16 cellular contexts compared by ENCODE assay signal in the genomic region with DNA sequence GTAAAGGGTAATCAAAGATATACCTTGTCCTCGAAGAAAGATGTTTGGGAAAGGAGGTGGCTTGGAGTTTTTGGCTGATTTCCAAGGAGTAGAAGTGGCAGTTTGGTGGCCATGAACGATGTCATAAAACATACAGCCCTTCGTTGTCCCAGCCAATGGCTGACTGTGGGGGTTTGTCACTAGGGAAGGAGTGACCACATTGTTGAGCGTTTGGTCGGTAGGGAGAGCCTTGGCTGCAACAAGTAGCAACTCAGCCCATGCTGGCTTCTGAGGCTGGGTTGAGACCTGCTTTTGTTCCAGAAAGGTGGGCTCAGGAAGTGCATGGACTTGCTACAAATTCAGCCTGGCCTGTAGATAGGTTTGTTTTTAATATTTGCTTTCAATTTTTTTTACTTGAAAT.
DNase-seq lines count a peak whose midpoint lies in the region; TF ChIP-seq lines count a peak whose summit lies in the region.
"Had no signal": no experiment of that assay in that cellular context is flagged by ENCODE, and none has a peak within 500 bp of the region (broad histone marks: within the 10 kb centered on the region; RNA-seq: fewer than 3 reads in every experiment).

No MANE protein-coding gene starts in this region.

- no peak overlapping the region for H3K4me3 Mint-ChIP-seq in endodermal cell
- H3K4me3 Mint-ChIP-seq: B cell; CD8-positive, alpha-beta T cell; HFFc6 had no signal

- H3K9ac ChIP-seq in endodermal cell (ENCODE audit: extremely low read depth, low read length, poor library complexity, severe bottlenecking) = no peak overlapping the region
- H3K9ac ChIP-seq: BLaER1 treated with 17β-estradiol and CSF1 and Interleukin-3, amounts not matched to agents 10 nM and 100 nM; GM23248 had no signal

- H3K36me3 Mint-ChIP-seq in endodermal cell (ENCODE audit: low read depth) = no peaks in the 10 kb centered on the region
- H3K36me3 Mint-ChIP-seq: CD8-positive, alpha-beta T cell had no signal

- intact Hi-C loops in left ventricle myocardium inferior (cut with micrococcal nuclease) = no loop called here
- intact Hi-C loops in dorsolateral prefrontal cortex (cut with DNase I) = no loop called here

- no peaks in the 10 kb centered on the region for H3K4me1 ChIP-seq in right atrium auricular region
- no peaks in the 10 kb centered on the region for H3K4me1 ChIP-seq in left ventricle myocardium inferior
- no peaks in the 10 kb centered on the region for H3K4me1 ChIP-seq in endodermal cell (ENCODE audit: control insufficient read depth, insufficient read depth, low read length)

- H3K4me3 ChIP-seq in right atrium auricular region (no peak overlapping the region), left ventricle myocardium inferior (no peak overlapping the region), endodermal cell (ENCODE audit: low read length) (no peak overlapping the region), dorsolateral prefrontal cortex (no peak overlapping the region)
- H3K4me3 ChIP-seq: BLaER1 treated with 17β-estradiol and CSF1 and Interleukin-3, amounts not matched to agents 10 nM and 100 nM; GM23248 had no signal

- WGBS in endodermal cell (ENCODE audit: insufficient coverage in 1 of 2, insufficient read length in 1 of 2), 2 experiments = 78 to 84% methylated on average over 5 of the region's 5 CpGs

- H3K9me3 ChIP-seq in right atrium auricular region = no peaks in the 10 kb centered on the region
- no peaks in the 10 kb centered on the region for H3K9me3 ChIP-seq in left ventricle myocardium inferior (replicated peaks)
- H3K9me3 ChIP-seq in endodermal cell (ENCODE audit: control insufficient read depth, low read length) = no peaks in the 10 kb centered on the region

- peaks cover 4% of the 10 kb centered on the region for H3K27me3 Mint-ChIP-seq in endodermal cell (ENCODE audit: insufficient read depth)

- DNase-seq in NCI-H748 (lab: John Stamatoyannopoulos, UW; ENCODE audit: unreplicated experiment) = peak; percentile 18
- no peak for DNase-seq in NCI-H748 treated with DMSO at 0.1 percent for 48 hours (lab: John Stamatoyannopoulos, UW)
- DNase-seq in right atrium auricular region (ENCODE audit: low spot score) = peak; percentile 36
- no peak for DNase-seq in left ventricle myocardium inferior
- peak; percentile 27 for DNase-seq in endodermal cell
- DNase-seq in dorsolateral prefrontal cortex = no peak
- DNase-seq: CD8-positive, alpha-beta T cell; DMS 273 treated with DMSO at 0.1 percent for 48 hours; DMS79; GDM1; GM23248; HCEC 1CT; HFFc6 had no signal

- H3K27ac Mint-ChIP-seq in endodermal cell = no peak overlapping the region
- H3K27ac Mint-ChIP-seq: B cell; CD8-positive, alpha-beta T cell; HFFc6 had no signal

- no peaks in the 10 kb centered on the region for H3K27me3 ChIP-seq in right atrium auricular region
- no peaks in the 10 kb centered on the region for H3K27me3 ChIP-seq in left ventricle myocardium inferior (ENCODE audit: low read depth)
- no peaks in the 10 kb centered on the region for H3K27me3 ChIP-seq in endodermal cell (ENCODE audit: control insufficient read depth, insufficient read depth, low read length, poor library complexity, severe bottlenecking)
- H3K27me3 ChIP-seq in dorsolateral prefrontal cortex = peaks cover 0 to 4% (median 0%) of the 10 kb centered on the region in 45 donors
- H3K27me3 ChIP-seq: BLaER1 treated with 17β-estradiol and CSF1 and Interleukin-3, amounts not matched to agents 10 nM and 100 nM had no signal

- H3K9me3 Mint-ChIP-seq in endodermal cell = no peaks in the 10 kb centered on the region
- H3K9me3 Mint-ChIP-seq: CD8-positive, alpha-beta T cell; HFFc6 had no signal

- H3K27ac ChIP-seq in right atrium auricular region (no peak overlapping the region), left ventricle myocardium inferior (replicated peaks) (no peak overlapping the region), endodermal cell (ENCODE audit: low read depth, low read length) (no peak overlapping the region), dorsolateral prefrontal cortex (no peak overlapping the region)
- H3K27ac ChIP-seq: BLaER1 treated with 17β-estradiol and CSF1 and Interleukin-3, amounts not matched to agents 10 nM and 100 nM; GM23248; HL-60 had no signal

- H3K36me3 ChIP-seq in right atrium auricular region = no peaks in the 10 kb centered on the region
- no peaks in the 10 kb centered on the region for H3K36me3 ChIP-seq in left ventricle myocardium inferior
- H3K36me3 ChIP-seq in endodermal cell (ENCODE audit: control insufficient read depth, insufficient read depth, low read length) = no peaks in the 10 kb centered on the region

- no peaks in the 10 kb centered on the region for H3K4me1 Mint-ChIP-seq in endodermal cell
- H3K4me1 Mint-ChIP-seq: B cell had no signal

- TF ChIP-seq CTCF in right atrium auricular region (IDR thresholded peaks at IDR 0.05) (no peak), left ventricle myocardium inferior (IDR thresholded peaks at IDR 0.05; ENCODE audit: borderline replicate concordance) (no peak), endodermal cell (conservative IDR thresholded peaks at IDR 0.05) (no peak), dorsolateral prefrontal cortex (IDR thresholded peaks at IDR 0.05 in 54 of 56, conservative IDR thresholded peaks at IDR 0.05 in 2 of 56; ENCODE audit: low read depth in 1 of 56, partially characterized antibody in 56 of 56) (no peak)

Comparison
In these comparisons a context has a peak if more than half of its experiments do, and no peak if none do; other contexts are left out.
1. DNase-seq: peak in NCI-H748 (single experiment), right atrium auricular region (single experiment) and endodermal cell (single experiment); none in NCI-H748 treated with DMSO at 0.1 percent for 48 hours (single experiment), left ventricle myocardium inferior (single experiment) and dorsolateral prefrontal cortex (0 of 10).